ENCODE assay signal across 9 cellular contexts in genomic region chr10:12844796-12845524, GRCh38.
DNase-seq lines count a peak whose midpoint lies in the region; TF ChIP-seq lines count a peak whose summit lies in the region.
"Had no signal": no experiment of that assay in that cellular context is flagged by ENCODE, and none has a peak within 500 bp of the region (broad histone marks: within the 10 kb centered on the region; RNA-seq: fewer than 3 reads in every experiment).

No MANE protein-coding gene starts in this region.

- no peaks in the 10 kb centered on the region for H3K9me3 ChIP-seq in stomach

- H3K27me3 ChIP-seq in stomach = peaks cover 0 to 9% (median 0%) of the 10 kb centered on the region in 3 donors

- 17 to 29% (median 28%) methylated on average over 10 to 11 of the region's 11 CpGs for WGBS in stomach, 5 donors

- H3K4me3 ChIP-seq in astrocyte of the spinal cord (ENCODE audit: low read depth, low read length) = no peak overlapping the region
- H3K4me3 ChIP-seq in stomach = no peak overlapping the region

- TF ChIP-seq POLR2A in stomach (IDR thresholded peaks at IDR 0.05) = no peak

- TF ChIP-seq EP300 in stomach (IDR thresholded peaks at IDR 0.05) = no peak

- in situ Hi-C loops in astrocyte of the spinal cord (cut with HindIII; ENCODE audit: low sequenced_read_pairs) = no loop called here
- in situ Hi-C loops in KBM-7 (cut with MboI; ENCODE audit: low pct_unique_long_range_greater_than_20kb, low sequenced_read_pairs) = no loop called here

- H3K36me3 ChIP-seq in stomach = no peaks in the 10 kb centered on the region

- intact Hi-C loops in stomach (cut with DNase I; ENCODE audit: low total_unique reads) = no loop called here

- TF ChIP-seq CTCF in astrocyte of the spinal cord (IDR thresholded peaks at IDR 0.05; ENCODE audit: low read depth, low read length) (no peak), stomach (IDR thresholded peaks at IDR 0.05) (no peak)

- DNase-seq in HCEC 1CT (peak; percentile 45), astrocyte of the spinal cord (ENCODE audit: low read depth, low spot score) (peak; percentile 90), islet precursor cell (peak; percentile 79), stomach (no peak), retina (no peak), NCI-H2171 (lab: John Stamatoyannopoulos, UW) (no peak), NCI-H187 (lab: John Stamatoyannopoulos, UW) (no peak), KBM-7 (no peak)
- DNase-seq: activated T-cell treated with anti-CD3 and anti-CD28 coated beads, Interleukin-2, amount 50 U/mL, for 1 hour had no signal

- peak overlapping the region; percentile 2 to 60 (median 54) for H3K27ac ChIP-seq in stomach

- H3K4me1 ChIP-seq in stomach = peaks cover 6 to 27% (median 9%) of the 10 kb centered on the region in 4 donors

Comparison
In these comparisons a context has a peak if more than half of its experiments do, and no peak if none do; other contexts are left out.
1. DNase-seq: peak in HCEC 1CT (single experiment), astrocyte of the spinal cord (single experiment) and islet precursor cell (single experiment); none in stomach (single experiment), retina (single experiment), NCI-H2171 (single experiment), NCI-H187 (0 of 2) and KBM-7 (single experiment).